Comparison of ENCODE assay signal across 8 cellular contexts in genomic region chr11:2139118-2139490, GRCh38. TPM values are rescaled to one million over a fixed set of nuclear protein-coding genes. Genes with fewer than 3 reads are reported as not detected.
DNase-seq lines count a peak whose midpoint lies in the region; ATAC-seq and FAIRE-seq lines count a peak whose summit lies in the region.

A gene with protein sequence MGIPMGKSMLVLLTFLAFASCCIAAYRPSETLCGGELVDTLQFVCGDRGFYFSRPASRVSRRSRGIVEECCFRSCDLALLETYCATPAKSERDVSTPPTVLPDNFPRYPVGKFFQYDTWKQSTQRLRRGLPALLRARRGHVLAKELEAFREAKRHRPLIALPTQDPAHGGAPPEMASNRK (minus strand): TSS chr11:2139389. CDS start chr11:2135523, 3,866 bp downstream.

- intact Hi-C loops in activated naive CD4-positive, alpha-beta T cell treated with anti-CD3 and anti-CD28 coated beads for 36 hours (cut with micrococcal nuclease) = no loop called here

- H3K27me3 Mint-ChIP-seq in activated naive CD4-positive, alpha-beta T cell treated with anti-CD3 and anti-CD28 coated beads for 36 hours (ENCODE audit: low read depth) = peaks cover 55% of the 10 kb centered on the region

- DNase-seq in activated naive CD4-positive, alpha-beta T cell treated with anti-CD3 and anti-CD28 coated beads for 36 hours = no peak
- no peak for DNase-seq in activated naive CD4-positive, alpha-beta T cell treated with anti-CD3 and anti-CD28 coated beads, Interleukin-2, amount 50 U/mL, for 72 hours (ENCODE audit: low spot score in 2 of 2)
- peak; percentile 79 for DNase-seq in ecto neural progenitor cell (ENCODE audit: low spot score)
- no peak for DNase-seq in mucosa of gallbladder (ENCODE audit: low spot score)
- DNase-seq in urothelium cell line (ENCODE audit: low spot score) = peak; percentile 37
- no peak for DNase-seq in SHP77 treated with DMSO at 0.1 percent for 48 hours (lab: John Stamatoyannopoulos, UW)
- DNase-seq in NCI-H2029 treated with DMSO at 0.1 percent for 48 hours (lab: John Stamatoyannopoulos, UW) = no peak

- no peak for FAIRE-seq in urothelium cell line (lab: Jason Lieb, UNC)

- no peaks in the 10 kb centered on the region for H3K36me3 Mint-ChIP-seq in activated naive CD4-positive, alpha-beta T cell treated with anti-CD3 and anti-CD28 coated beads for 36 hours (ENCODE audit: low read depth)
- no peaks in the 10 kb centered on the region for H3K36me3 Mint-ChIP-seq in activated naive CD4-positive, alpha-beta T cell treated with anti-CD3 and anti-CD28 coated beads, Interleukin-2, amount 50 U/mL, for 72 hours

- peaks cover 29% of the 10 kb centered on the region for H3K4me1 Mint-ChIP-seq in activated naive CD4-positive, alpha-beta T cell treated with anti-CD3 and anti-CD28 coated beads for 36 hours (ENCODE audit: low read depth)

- no peak for ATAC-seq in activated naive CD4-positive, alpha-beta T cell treated with anti-CD3 and anti-CD28 coated beads, Interleukin-2, amount 50 U/mL, for 72 hours
- no peak for ATAC-seq in HG02870 (IDR thresholded peaks at IDR 0.05; ENCODE audit: unreplicated experiment)

- CTCF ChIA-PET in activated naive CD4-positive, alpha-beta T cell treated with anti-CD3 and anti-CD28 coated beads for 36 hours (lab: Charles Lee) = no interaction called here

- H3K9me3 Mint-ChIP-seq in activated naive CD4-positive, alpha-beta T cell treated with anti-CD3 and anti-CD28 coated beads for 36 hours = no peaks in the 10 kb centered on the region
- no peaks in the 10 kb centered on the region for H3K9me3 Mint-ChIP-seq in activated naive CD4-positive, alpha-beta T cell treated with anti-CD3 and anti-CD28 coated beads, Interleukin-2, amount 50 U/mL, for 72 hours

- no peak within 1 kb of the TSS for H3K27ac Mint-ChIP-seq in activated naive CD4-positive, alpha-beta T cell treated with anti-CD3 and anti-CD28 coated beads for 36 hours
- H3K27ac Mint-ChIP-seq in activated naive CD4-positive, alpha-beta T cell treated with anti-CD3 and anti-CD28 coated beads, Interleukin-2, amount 50 U/mL, for 72 hours = no peak within 1 kb of the TSS

- H3K4me3 Mint-ChIP-seq in activated naive CD4-positive, alpha-beta T cell treated with anti-CD3 and anti-CD28 coated beads for 36 hours = peak within 1 kb of the TSS; percentile 34

RNA-seq across cellular contexts. Expression of the gene that starts here (rescaled TPM):
- total RNA-seq in activated naive CD4-positive, alpha-beta T cell treated with anti-CD3 and anti-CD28 coated beads for 36 hours = under 1 TPM; 0.21 to 0.37 TPM
- 1 to 10 TPM in 1 of 2 donors, under 1 TPM in 1; 0.31 to 2.0 TPM for total RNA-seq in activated naive CD4-positive, alpha-beta T cell treated with anti-CD3 and anti-CD28 coated beads, Interleukin-2, amount 50 U/mL, for 72 hours
- 32.5 TPM for total RNA-seq in mucosa of gallbladder

Comparison
In these comparisons a context has a peak if more than half of its experiments do, and no peak if none do; other contexts are left out.
1. RNA of the gene that starts here (total RNA-seq): 32.5 TPM in mucosa of gallbladder (single experiment); 0.31 to 2.0 TPM in activated naive CD4-positive, alpha-beta T cell treated with anti-CD3 and anti-CD28 coated beads, Interleukin-2, amount 50 U/mL, for 72 hours and 0.21 to 0.37 TPM in activated naive CD4-positive, alpha-beta T cell treated with anti-CD3 and anti-CD28 coated beads for 36 hours; every median in the first group is over 10 times any median in the second.
2. DNase-seq: peak in ecto neural progenitor cell (single experiment) and urothelium cell line (single experiment); none in activated naive CD4-positive, alpha-beta T cell treated with anti-CD3 and anti-CD28 coated beads for 36 hours (single experiment), activated naive CD4-positive, alpha-beta T cell treated with anti-CD3 and anti-CD28 coated beads, Interleukin-2, amount 50 U/mL, for 72 hours (0 of 2), mucosa of gallbladder (single experiment), SHP77 treated with DMSO at 0.1 percent for 48 hours (single experiment) and NCI-H2029 treated with DMSO at 0.1 percent for 48 hours (single experiment).